In the genomic region with DNA sequence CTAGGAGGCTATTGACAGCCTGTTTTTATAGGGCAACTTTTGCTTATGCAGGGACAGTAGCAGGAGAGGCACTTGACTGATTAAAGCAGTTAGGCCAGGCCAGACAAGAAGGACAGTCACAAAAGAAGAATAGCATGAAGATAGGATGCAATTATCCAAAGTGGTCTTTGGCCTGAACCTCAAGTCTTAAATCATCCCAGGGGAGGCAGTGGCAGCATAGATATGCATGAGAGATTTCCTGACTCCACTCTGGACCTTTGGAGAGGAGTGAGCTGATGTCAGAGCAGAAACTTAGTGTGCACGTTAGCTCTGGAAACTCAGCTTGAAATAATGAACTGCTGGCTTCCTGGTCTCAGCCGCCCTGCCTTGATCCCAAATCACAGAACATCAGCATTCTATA, we compare ENCODE assay signal across 19 cellular contexts.
DNase-seq lines count a peak whose midpoint lies in the region; ATAC-seq and TF ChIP-seq lines count a peak whose summit lies in the region.
"Had no signal": no experiment of that assay in that cellular context is flagged by ENCODE, and none has a peak within 500 bp of the region (broad histone marks: within the 10 kb centered on the region; RNA-seq: fewer than 3 reads in every experiment).

No MANE protein-coding gene starts in this region.

- no peak overlapping the region for H2AK5ac ChIP-seq in mesendoderm (ENCODE audit: low read length)

- H3K4me3 ChIP-seq in kidney epithelial cell (ENCODE audit: low read depth, low read length) (no peak overlapping the region), mesendoderm (ENCODE audit: low read length) (no peak overlapping the region), lower lobe of right lung (no peak overlapping the region)
- H3K4me3 ChIP-seq: A549, GM12878, GM23248, HAP-1 had no signal

- no peak overlapping the region for H3K23ac ChIP-seq in mesendoderm (ENCODE audit: low read length)

- no CpG with 5 or more reads among the region's 2 CpGs for WGBS in mesendoderm (ENCODE audit: extremely low coverage, insufficient coverage, low lambda C conversion rate)

- peaks cover 6% of the 10 kb centered on the region for H3K27me3 Mint-ChIP-seq in nephron (ENCODE audit: low read depth)
- H3K27me3 Mint-ChIP-seq: CD4-positive, alpha-beta T cell had no signal

- H3K27ac Mint-ChIP-seq in nephron: peak overlapping the region; percentile 33 to 74 (median 57)
- H3K27ac Mint-ChIP-seq: CD4-positive, alpha-beta T cell had no signal

- no peak overlapping the region for H3K18ac ChIP-seq in mesendoderm (ENCODE audit: low read length)

- no peak overlapping the region for H4K5ac ChIP-seq in mesendoderm (ENCODE audit: low read length)

- H3K27me3 ChIP-seq in kidney epithelial cell (ENCODE audit: control insufficient read depth, insufficient read depth, low read length) (no peaks in the 10 kb centered on the region), mesendoderm (ENCODE audit: insufficient read depth, low read length, poor library complexity) (no peaks in the 10 kb centered on the region), lower lobe of right lung (ENCODE audit: low read depth) (no peaks in the 10 kb centered on the region)

- no peaks in the 10 kb centered on the region for H3K9me3 ChIP-seq in lower lobe of right lung
- H3K9me3 ChIP-seq: A549, Caco-2, HAP-1 had no signal

- intact Hi-C loops in lower lobe of right lung (cut with DNase I): no loop called here

- no peak for TF ChIP-seq CTCF in VCaP (conservative IDR thresholded peaks at IDR 0.05)
- TF ChIP-seq CTCF in kidney epithelial cell (IDR thresholded peaks at IDR 0.05; ENCODE audit: insufficient read depth, low read length, poor library complexity, severe bottlenecking): no peak
- no peak for TF ChIP-seq CTCF in nephron (IDR thresholded peaks at IDR 0.05; ENCODE audit: unreplicated experiment in 3 of 3)
- TF ChIP-seq CTCF in lower lobe of right lung (IDR thresholded peaks at IDR 0.05): no peak

- no peak overlapping the region for H3K9ac ChIP-seq in mesendoderm (ENCODE audit: low read length)
- H3K9ac ChIP-seq: GM23248 had no signal

- peaks cover 5% of the 10 kb centered on the region for H3K9me3 Mint-ChIP-seq in nephron

- no peak overlapping the region for H2BK120ac ChIP-seq in mesendoderm (ENCODE audit: low read depth, low read length)

- no peak overlapping the region for H3K4ac ChIP-seq in mesendoderm (ENCODE audit: low read depth, low read length)

- H3K4me1 ChIP-seq in mesendoderm (ENCODE audit: control insufficient read depth, low read depth, low read length) (no peaks in the 10 kb centered on the region), lower lobe of right lung (no peaks in the 10 kb centered on the region)
- H3K4me1 ChIP-seq: A549, Caco-2, HAP-1 had no signal

- peak overlapping the region; percentile 35; the same call in 1 of the 2 replicates for H3K27ac ChIP-seq in VCaP
- H3K27ac ChIP-seq in mesendoderm (ENCODE audit: low read depth, low read length): no peak overlapping the region
- no peak overlapping the region for H3K27ac ChIP-seq in lower lobe of right lung
- H3K27ac ChIP-seq: 22Rv1, A549, C4-2B, GM23248 had no signal

- ATAC-seq in GM18520 (IDR thresholded peaks at IDR 0.05; ENCODE audit: unreplicated experiment) (no peak), lower lobe of right lung (no peak)
- ATAC-seq: A549, GM12878, HepG2 had no signal

- H4K8ac ChIP-seq in mesendoderm (ENCODE audit: low read depth, low read length): no peak overlapping the region

- peaks cover 13% of the 10 kb centered on the region for H3K4me1 Mint-ChIP-seq in nephron

- no peak overlapping the region for H2BK15ac ChIP-seq in mesendoderm (replicated peaks; ENCODE audit: low read depth)

- H3K36me3 ChIP-seq in kidney epithelial cell (ENCODE audit: control insufficient read depth, insufficient read depth, low read length) (no peaks in the 10 kb centered on the region), mesendoderm (ENCODE audit: control insufficient read depth, insufficient read depth, low read length) (no peaks in the 10 kb centered on the region), lower lobe of right lung (no peaks in the 10 kb centered on the region)
- H3K36me3 ChIP-seq: HAP-1 had no signal

- H3K79me2 ChIP-seq in mesendoderm (ENCODE audit: control insufficient read depth, insufficient read depth, low read length): no peaks in the 10 kb centered on the region

- H3K4me3 Mint-ChIP-seq in nephron: no peak overlapping the region
- H3K4me3 Mint-ChIP-seq: CD4-positive, alpha-beta T cell had no signal

- H3K4me2 ChIP-seq in mesendoderm (ENCODE audit: low read length): no peak overlapping the region
- H3K4me2 ChIP-seq: A549 had no signal

- H2BK5ac ChIP-seq in mesendoderm (ENCODE audit: low read length): no peak overlapping the region

- no peak overlapping the region for H3K56ac ChIP-seq in mesendoderm (ENCODE audit: low read length)

- peak; percentile 52 for DNase-seq in DMS79 (lab: John Stamatoyannopoulos, UW)
- DNase-seq in kidney epithelial cell (ENCODE audit: low read depth): peak; percentile 12
- DNase-seq in mesendoderm: no peak
- DNase-seq in lower lobe of right lung: no peak
- no peak for DNase-seq in NCI-H187 (lab: John Stamatoyannopoulos, UW)
- DNase-seq: AML-193; Caco-2; CD4-positive, alpha-beta T cell; GF-D8; GM23248 had no signal

- no peaks in the 10 kb centered on the region for H3K79me1 ChIP-seq in mesendoderm (ENCODE audit: low read length)

- H3K36me3 Mint-ChIP-seq in nephron (ENCODE audit: low read depth): no peaks in the 10 kb centered on the region

Comparison
In these comparisons a context has a peak if more than half of its experiments do, and no peak if none do; other contexts are left out.
1. DNase-seq: peak in DMS79 (single experiment) and kidney epithelial cell (single experiment); none in mesendoderm (single experiment), lower lobe of right lung (single experiment) and NCI-H187 (0 of 2).